In genomic region chr12:113961921-113962710, GRCh38 we compare ENCODE assay signal across 8 cellular contexts. TPM values are rescaled to one million over a fixed set of nuclear protein-coding genes. Genes with fewer than 3 reads are reported as not detected.
DNase-seq lines count a peak whose midpoint lies in the region; ATAC-seq and TF ChIP-seq lines count a peak whose summit lies in the region.

No MANE protein-coding gene starts in this region.

- H3K4me3 ChIP-seq in mesenchymal stem cell (ENCODE audit: insufficient read depth in 1 of 2, low read depth in 1 of 2, low read length in 2 of 2) (no peak overlapping the region), BE2C (ENCODE audit: low read depth, low read length) (no peak overlapping the region), lower leg skin (ENCODE audit: low read depth, poor library complexity, severe bottlenecking) (no peak overlapping the region)

- no peaks in the 10 kb centered on the region for H3K9me3 Mint-ChIP-seq in activated CD4-positive, alpha-beta memory T cell treated with anti-CD3 and anti-CD28 coated beads, Interleukin-2, amount 10 ng/mL, durations not matched to agents 7 days and 5 days

- POLR2A ChIA-PET in activated CD4-positive, alpha-beta memory T cell treated with anti-CD3 and anti-CD28 coated beads, Interleukin-2, amount 10 ng/mL, durations not matched to agents 7 days and 5 days (lab: Charles Lee), result interaction anchor here (0.8 kb wide), 1 partner anchor 22 kb away, joined by 3 read pairs; no protein-coding TSS in a partner anchor

- H3K27me3 Mint-ChIP-seq in activated CD4-positive, alpha-beta memory T cell treated with anti-CD3 and anti-CD28 coated beads, Interleukin-2, amount 10 ng/mL, durations not matched to agents 7 days and 5 days, result no peaks in the 10 kb centered on the region

- no peak overlapping the region for H2AK5ac ChIP-seq in mesenchymal stem cell (ENCODE audit: low read length, severe bottlenecking)

- peak overlapping the region; percentile 23 for H3K9ac ChIP-seq in mesenchymal stem cell (ENCODE audit: low read length)

- H3K14ac ChIP-seq in mesenchymal stem cell (ENCODE audit: low read length in 2 of 2), result no peak overlapping the region

- no peak for TF ChIP-seq CTCF in BE2C (IDR thresholded peaks at IDR 0.05; ENCODE audit: low read depth, low read length)
- no peak for TF ChIP-seq CTCF in lower leg skin (IDR thresholded peaks at IDR 0.05)

- peaks cover 45 to 50% of the 10 kb centered on the region in 2 experiments for H3K36me3 ChIP-seq in mesenchymal stem cell (ENCODE audit: control insufficient read depth in 1 of 2, insufficient read depth in 2 of 2, low read depth in 1 of 2, low read length in 2 of 2)
- H3K36me3 ChIP-seq in BE2C, result peaks cover 51% of the 10 kb centered on the region

- TF ChIP-seq POLR2A in lower leg skin (IDR thresholded peaks at IDR 0.05), result no peak

- DNase-seq in Caki2 (ENCODE audit: low read depth), result peak; percentile 79
- DNase-seq in activated CD4-positive, alpha-beta memory T cell treated with anti-CD3 and anti-CD28 coated beads, Interleukin-2, amount 10 ng/mL, durations not matched to agents 7 days and 5 days, result peak; percentile 52
- peak; percentile 73 for DNase-seq in mesenchymal stem cell
- DNase-seq in BE2C, result no peak
- no peak for DNase-seq in lower leg skin (ENCODE audit: low spot score in 2 of 2)
- no peak for DNase-seq in DMS53 treated with DMSO at 0.1 percent for 48 hours (lab: John Stamatoyannopoulos, UW; ENCODE audit: unreplicated experiment)
- DNase-seq in NCI-H146 treated with DMSO at 0.1 percent for 48 hours (lab: John Stamatoyannopoulos, UW; ENCODE audit: unreplicated experiment), result no peak

- no peak overlapping the region for H2BK5ac ChIP-seq in mesenchymal stem cell (ENCODE audit: low read depth, low read length, poor library complexity, severe bottlenecking)

- H3K4me3 Mint-ChIP-seq in activated CD4-positive, alpha-beta memory T cell treated with anti-CD3 and anti-CD28 coated beads, Interleukin-2, amount 10 ng/mL, durations not matched to agents 7 days and 5 days, result peak overlapping the region; percentile 66

- no peak overlapping the region for H3K18ac ChIP-seq in mesenchymal stem cell (ENCODE audit: low read depth in 1 of 2, low read length in 2 of 2)

- peaks cover 6% of the 10 kb centered on the region for H3K4me1 ChIP-seq in mesenchymal stem cell (ENCODE audit: control insufficient read depth, insufficient read depth, low read depth, low read length)
- H3K4me1 ChIP-seq in BE2C, result no peaks in the 10 kb centered on the region

- CTCF ChIA-PET in activated CD4-positive, alpha-beta memory T cell treated with anti-CD3 and anti-CD28 coated beads, Interleukin-2, amount 10 ng/mL, durations not matched to agents 7 days and 5 days (lab: Charles Lee), result interaction anchor here (1.3 kb wide), 1 partner anchor 19 kb away, joined by 6 read pairs; no protein-coding TSS in a partner anchor

- H3K27ac Mint-ChIP-seq in activated CD4-positive, alpha-beta memory T cell treated with anti-CD3 and anti-CD28 coated beads, Interleukin-2, amount 10 ng/mL, durations not matched to agents 7 days and 5 days, result peak overlapping the region; percentile 96

- no peak overlapping the region for H3K27ac ChIP-seq in mesenchymal stem cell (ENCODE audit: low read length, poor library complexity, severe bottlenecking)

- no peak overlapping the region for H2BK120ac ChIP-seq in mesenchymal stem cell (ENCODE audit: low read depth, low read length)

- in situ Hi-C loops in Caki2 (cut with HindIII; ENCODE audit: low pct_unique_long_range_greater_than_20kb, low sequenced_read_pairs), result no loop called here

- H3K27me3 ChIP-seq in mesenchymal stem cell (ENCODE audit: control insufficient read depth in 1 of 2, insufficient read depth in 1 of 2, low read length in 2 of 2) (no peaks in the 10 kb centered on the region), BE2C (no peaks in the 10 kb centered on the region)

- peaks cover 54% of the 10 kb centered on the region for H3K4me1 Mint-ChIP-seq in activated CD4-positive, alpha-beta memory T cell treated with anti-CD3 and anti-CD28 coated beads, Interleukin-2, amount 10 ng/mL, durations not matched to agents 7 days and 5 days

- no peak overlapping the region for H3K4me2 ChIP-seq in mesenchymal stem cell (ENCODE audit: low read length, poor library complexity, severe bottlenecking)

- no peak overlapping the region for H2BK15ac ChIP-seq in mesenchymal stem cell (ENCODE audit: low read depth, poor library complexity, severe bottlenecking)

- no peak overlapping the region for H4K91ac ChIP-seq in mesenchymal stem cell (ENCODE audit: low read length)

- no peak overlapping the region for H3K4ac ChIP-seq in mesenchymal stem cell (ENCODE audit: low read depth in 1 of 2, low read length in 2 of 2)

- no peak overlapping the region for H2BK12ac ChIP-seq in mesenchymal stem cell (ENCODE audit: low read length in 2 of 2)

- no peak overlapping the region for H2AFZ ChIP-seq in mesenchymal stem cell (ENCODE audit: low read depth, low read length)

- no peaks in the 10 kb centered on the region for H3K9me3 ChIP-seq in mesenchymal stem cell (ENCODE audit: control insufficient read depth, low read length)
- no peaks in the 10 kb centered on the region for H3K9me3 ChIP-seq in BE2C

- no peak overlapping the region for H4K8ac ChIP-seq in mesenchymal stem cell (ENCODE audit: low read length)

- intact Hi-C loops in lower leg skin (cut with DNase I; ENCODE audit: low total_unique reads), result no loop called here

- H3K79me1 ChIP-seq in mesenchymal stem cell (replicated peaks; ENCODE audit: low read length, poor library complexity, severe bottlenecking), result peaks cover 25% of the 10 kb centered on the region

- ATAC-seq in HG02759 (IDR thresholded peaks at IDR 0.05; ENCODE audit: unreplicated experiment), result peak; percentile 48

- peaks cover 36% of the 10 kb centered on the region for H3K36me3 Mint-ChIP-seq in activated CD4-positive, alpha-beta memory T cell treated with anti-CD3 and anti-CD28 coated beads, Interleukin-2, amount 10 ng/mL, durations not matched to agents 7 days and 5 days (ENCODE audit: low read depth)

- no peak overlapping the region for H3K23ac ChIP-seq in mesenchymal stem cell (ENCODE audit: low read length in 2 of 2)

- WGBS in mesenchymal stem cell, result 94% methylated on average over 16 of the region's 16 CpGs
- WGBS in lower leg skin, 2 donors, result 85 to 86% methylated on average over 16 of the region's 16 CpGs

RNA-seq across cellular contexts. Expression of gene RBM19, which starts 4.0 kb away (rescaled TPM):
- total RNA-seq in Caki2 (2014; rRNA removed; shearing (Covaris generic); ENCODE audit: low replicate concordance), result 14.0 and 23.8 TPM in 2 replicates
- 10 to 100 TPM; 31.5 to 32.4 TPM for total RNA-seq in activated CD4-positive, alpha-beta memory T cell treated with anti-CD3 and anti-CD28 coated beads, Interleukin-2, amount 10 ng/mL, durations not matched to agents 7 days and 5 days
- polyA plus RNA-seq in mesenchymal stem cell (2013, experiment 1 of 2), result 18.0 TPM
- polyA plus RNA-seq in mesenchymal stem cell (2013, experiment 2 of 2), result 17.6 TPM
- polyA plus RNA-seq in BE2C (2012; ENCODE audit: insufficient read depth, insufficient read length, low read depth), result 31.0 TPM
- 10 to 100 TPM; 20.7 to 41.1 (median 23.4) TPM for total RNA-seq in lower leg skin

Comparison
In these comparisons a context has a peak if more than half of its experiments do, and no peak if none do; other contexts are left out.
1. DNase-seq: peak in Caki2 (single experiment), activated CD4-positive, alpha-beta memory T cell treated with anti-CD3 and anti-CD28 coated beads, Interleukin-2, amount 10 ng/mL, durations not matched to agents 7 days and 5 days (single experiment) and mesenchymal stem cell (single experiment); none in BE2C (single experiment), lower leg skin (0 of 2), DMS53 treated with DMSO at 0.1 percent for 48 hours (single experiment) and NCI-H146 treated with DMSO at 0.1 percent for 48 hours (single experiment).